1 cellular context compared by ENCODE assay signal in genomic region chr10:110110338-110110737, GRCh38.
TF ChIP-seq lines count a peak whose summit lies in the region.

No MANE protein-coding gene starts in this region.

TF ChIP-seq in WTC11, 78 proteins besides CTCF, POLR2A, EP300 and RAD21 (continued from another document):
- TF ChIP-seq ZBTB43 (CRISPR knock-in tag; IDR thresholded peaks at IDR 0.05): no peak
- TF ChIP-seq NR3C1 (CRISPR knock-in tag; conservative IDR thresholded peaks at IDR 0.05; ENCODE audit: low read depth): no peak
- TF ChIP-seq ZSCAN18 (CRISPR knock-in tag; IDR thresholded peaks at IDR 0.05): no peak
- TF ChIP-seq ZNF232 (CRISPR knock-in tag; IDR thresholded peaks at IDR 0.05): no peak
- no peak for TF ChIP-seq JUN (CRISPR knock-in tag; IDR thresholded peaks at IDR 0.05)
